Comparison of ENCODE assay signal across 25 cellular contexts in genomic region chr19:35329323-35329722, GRCh38. TPM values are rescaled to one million over a fixed set of nuclear protein-coding genes. Genes with fewer than 3 reads are reported as not detected.
DNase-seq lines count a peak whose midpoint lies in the region; ATAC-seq, FAIRE-seq and TF ChIP-seq lines count a peak whose summit lies in the region.
"Had no signal": no experiment of that assay in that cellular context is flagged by ENCODE, and none has a peak within 500 bp of the region (broad histone marks: within the 10 kb centered on the region; RNA-seq: fewer than 3 reads in every experiment).

No MANE protein-coding gene starts in this region.

- TF ChIP-seq CTCF in activated B cell treated with CpG ODN at 0.5 μM for 24 hours (IDR thresholded peaks at IDR 0.05) = no peak
- no peak for TF ChIP-seq CTCF in stomach (IDR thresholded peaks at IDR 0.05)

- H3K4me1 ChIP-seq in stomach = no peaks in the 10 kb centered on the region
- H3K4me1 ChIP-seq: adrenal gland, foreskin keratinocyte, prostate gland had no signal

- TF ChIP-seq EP300 in stomach (IDR thresholded peaks at IDR 0.05) = no peak

- intact Hi-C loops in activated B cell treated with CpG ODN at 0.5 μM for 24 hours (cut with micrococcal nuclease) = loop anchor here (2.0 to 10.0 kb wide), 3 partner anchors 49 to 385 kb away; partner anchors contain the start of genes FXYD7 and KMT2B
- intact Hi-C loops in stomach (cut with DNase I; ENCODE audit: low total_unique reads) = no loop called here

- H3K4me3 ChIP-seq in stomach = peak overlapping the region in 1 of 4 donors; percentile 5
- H3K4me3 ChIP-seq: adrenal gland, cardiac muscle cell, prostate gland had no signal

- peak overlapping the region; percentile 65 to 81 for H3K4me3 Mint-ChIP-seq in activated T-cell treated with anti-CD3 and anti-CD28 coated beads, Interleukin-2, amount 50 U/mL, for 72 hours
- H3K4me3 Mint-ChIP-seq in activated B cell treated with CpG ODN at 0.5 μM for 24 hours = peak overlapping the region; percentile 90
- H3K4me3 Mint-ChIP-seq in stimulated activated naive CD8-positive, alpha-beta T cell treated with anti-CD3 and anti-CD28 coated beads, Interleukin-15, amount 100 ng/mL, for 72 hours = peak overlapping the region; percentile 32 to 69

- no peak overlapping the region for H3K27ac ChIP-seq in stomach
- H3K27ac ChIP-seq: adrenal gland, cardiac muscle cell, foreskin keratinocyte, prostate gland had no signal

- no peaks in the 10 kb centered on the region for H3K36me3 ChIP-seq in stomach
- H3K36me3 ChIP-seq: adrenal gland, cardiac muscle cell, prostate gland had no signal

- peaks cover 62% of the 10 kb centered on the region for H3K4me1 Mint-ChIP-seq in activated T-cell treated with anti-CD3 and anti-CD28 coated beads, Interleukin-2, amount 50 U/mL, for 72 hours (ENCODE audit: low read depth)
- H3K4me1 Mint-ChIP-seq in activated B cell treated with CpG ODN at 0.5 μM for 24 hours = peaks cover 85% of the 10 kb centered on the region
- H3K4me1 Mint-ChIP-seq in stimulated activated naive CD8-positive, alpha-beta T cell treated with anti-CD3 and anti-CD28 coated beads, Interleukin-15, amount 100 ng/mL, for 72 hours = peaks cover 44% of the 10 kb centered on the region

- in situ Hi-C loops in ACHN (cut with HindIII; ENCODE audit: low pct_ligation_motif_present, low pct_unique_long_range_greater_than_20kb, low sequenced_read_pairs) = no loop called here

- DNase-seq in activated T-cell treated with anti-CD3 and anti-CD28 coated beads, Interleukin-2, amount 50 U/mL, for 72 hours = no peak
- no peak for DNase-seq in activated T-cell treated with anti-CD3 and anti-CD28 coated beads, Interleukin-2, amount 50 U/mL, for 1 hour
- no peak for DNase-seq in activated B cell treated with CpG ODN at 0.5 μM for 24 hours
- no peak for DNase-seq in stimulated activated naive CD8-positive, alpha-beta T cell treated with anti-CD3 and anti-CD28 coated beads, Interleukin-15, amount 100 ng/mL, for 72 hours
- DNase-seq in H54 (ENCODE audit: insufficient read length, low spot score) = no peak
- no peak for DNase-seq in ACHN
- DNase-seq in stomach = no peak
- DNase-seq: activated effector memory CD4-positive, alpha-beta T cell treated with Interleukin-2 at 50 U/mL for 16 hours; adrenal gland; dermis blood vessel endothelial cell; foreskin keratinocyte; hypothalamus; NCI-H2029 treated with DMSO at 0.1 percent for 48 hours; NCI-H510A treated with DMSO at 0.1 percent for 48 hours; SIG-M5; small intestine; stimulated activated CD4-positive, alpha-beta T cell treated with anti-CD3 and anti-CD28 coated beads, Interleukin-4, amount 100 ng/mL, for 4 hours; T-helper 2 cell had no signal

- POLR2A ChIA-PET in activated B cell treated with CpG ODN at 0.5 μM for 24 hours (lab: Charles Lee) = interaction anchor here (1.1 to 17.7 kb wide), 11 partner anchors 8 to 133 kb away, joined by 4 to 645 read pairs (median 7); partner anchors contain the start of genes FFAR1 and USF2

- WGBS in stomach, 5 donors = 65 to 82% (median 78%) methylated on average over 4 of the region's 4 CpGs

- peaks cover 40% of the 10 kb centered on the region for H3K27me3 Mint-ChIP-seq in activated T-cell treated with anti-CD3 and anti-CD28 coated beads, Interleukin-2, amount 50 U/mL, for 72 hours (ENCODE audit: low read depth)
- no peaks in the 10 kb centered on the region for H3K27me3 Mint-ChIP-seq in activated B cell treated with CpG ODN at 0.5 μM for 24 hours
- H3K27me3 Mint-ChIP-seq in stimulated activated naive CD8-positive, alpha-beta T cell treated with anti-CD3 and anti-CD28 coated beads, Interleukin-15, amount 100 ng/mL, for 72 hours = peaks cover 16% of the 10 kb centered on the region

- H3K27me3 ChIP-seq in stomach = peaks cover 0 to 64% (median 13%) of the 10 kb centered on the region in 3 donors
- H3K27me3 ChIP-seq: adrenal gland, cardiac muscle cell had no signal

- H3K36me3 Mint-ChIP-seq in activated T-cell treated with anti-CD3 and anti-CD28 coated beads, Interleukin-2, amount 50 U/mL, for 72 hours (ENCODE audit: insufficient read depth in 2 of 2) = no peaks in the 10 kb centered on the region
- peaks cover 49% of the 10 kb centered on the region for H3K36me3 Mint-ChIP-seq in activated B cell treated with CpG ODN at 0.5 μM for 24 hours (ENCODE audit: low read depth)

- no peak overlapping the region for H3K27ac Mint-ChIP-seq in activated T-cell treated with anti-CD3 and anti-CD28 coated beads, Interleukin-2, amount 50 U/mL, for 72 hours
- H3K27ac Mint-ChIP-seq in activated B cell treated with CpG ODN at 0.5 μM for 24 hours = peak overlapping the region; percentile 94
- H3K27ac Mint-ChIP-seq in stimulated activated naive CD8-positive, alpha-beta T cell treated with anti-CD3 and anti-CD28 coated beads, Interleukin-15, amount 100 ng/mL, for 72 hours = peak overlapping the region in 1 of 2 donors; percentile 90

- no peak for FAIRE-seq in H54 (lab: Jason Lieb, UNC)
- FAIRE-seq: A204.1, keratinocyte, small intestine had no signal

- no peaks in the 10 kb centered on the region for H3K9me3 Mint-ChIP-seq in activated T-cell treated with anti-CD3 and anti-CD28 coated beads, Interleukin-2, amount 50 U/mL, for 72 hours
- H3K9me3 Mint-ChIP-seq in activated B cell treated with CpG ODN at 0.5 μM for 24 hours = no peaks in the 10 kb centered on the region
- H3K9me3 Mint-ChIP-seq in stimulated activated naive CD8-positive, alpha-beta T cell treated with anti-CD3 and anti-CD28 coated beads, Interleukin-15, amount 100 ng/mL, for 72 hours = no peaks in the 10 kb centered on the region

- TF ChIP-seq POLR2A in H54 (IDR thresholded peaks at IDR 0.05; ENCODE audit: low read depth, low read length) (no peak), stomach (IDR thresholded peaks at IDR 0.05) (no peak)

- H3K9me3 ChIP-seq in stomach = no peaks in the 10 kb centered on the region
- H3K9me3 ChIP-seq: adrenal gland, prostate gland had no signal

- CTCF ChIA-PET in activated B cell treated with CpG ODN at 0.5 μM for 24 hours (lab: Charles Lee) = interaction anchor here (1.4 to 2.3 kb wide), 2 partner anchors 18 to 139 kb away, joined by 3 to 6 read pairs; partner anchors contain the start of gene FFAR1

- peak; percentile 8 to 33 for ATAC-seq in activated T-cell treated with anti-CD3 and anti-CD28 coated beads, Interleukin-2, amount 50 U/mL, for 72 hours (replicated peaks in 1 of 2)
- peak; percentile 9 for ATAC-seq in HG02798 (IDR thresholded peaks at IDR 0.05; ENCODE audit: poor library complexity, unreplicated experiment)
- ATAC-seq in activated B cell treated with CpG ODN at 0.5 μM for 24 hours (ENCODE audit: low read depth) = peak; percentile 9
- peak; percentile 17 for ATAC-seq in stimulated activated naive CD8-positive, alpha-beta T cell treated with anti-CD3 and anti-CD28 coated beads, Interleukin-15, amount 100 ng/mL, for 72 hours
- ATAC-seq: foreskin keratinocyte had no signal

RNA-seq across cellular contexts. Expression of gene CD22, which starts 0.3 kb away (rescaled TPM):
- total RNA-seq in activated T-cell treated with anti-CD3 and anti-CD28 coated beads, Interleukin-2, amount 50 U/mL, for 72 hours = 10 to 100 TPM; 39.1 to 44.5 TPM
- total RNA-seq in activated B cell treated with CpG ODN at 0.5 μM for 24 hours (920 and 1,096 TPM in 2 replicates), stomach (1 to 10 TPM in 2 of 5 donors, not detected in 3; 3.1 to 5.7 TPM)
- polyA plus RNA-seq in stomach = 1 to 10 TPM; 2.0 to 5.5 (median 4.0) TPM
- total RNA-seq: foreskin keratinocyte had no signal
- polyA plus RNA-seq: cardiac muscle cell, foreskin keratinocyte, neural cell had no signal

RNA-seq across cellular contexts. Expression of gene FFAR1, which starts 18.4 kb away (rescaled TPM):
- total RNA-seq in activated T-cell treated with anti-CD3 and anti-CD28 coated beads, Interleukin-2, amount 50 U/mL, for 72 hours = 1 to 10 TPM in 1 of 2 donors, under 1 TPM in 1; 0.67 to 1.4 TPM
- total RNA-seq in activated B cell treated with CpG ODN at 0.5 μM for 24 hours (5.1 and 6.0 TPM in 2 replicates), stomach (under 1 TPM in 1 of 5 donors, not detected in 4; 0.18 TPM)
- not detected for polyA plus RNA-seq in stomach
- total RNA-seq: activated CD8-positive, alpha-beta memory T cell treated with anti-CD3 and anti-CD28 coated beads for 36 hours; adrenal gland; cardiac muscle cell; dermis blood vessel endothelial cell; foreskin keratinocyte had no signal
- polyA plus RNA-seq: foreskin keratinocyte, keratinocyte, neural cell had no signal

RNA-seq across cellular contexts. Expression of gene FFAR3, which starts 28.9 kb away (rescaled TPM):
- total RNA-seq in activated T-cell treated with anti-CD3 and anti-CD28 coated beads, Interleukin-2, amount 50 U/mL, for 72 hours = 1 to 10 TPM; 6.6 to 8.8 TPM
- total RNA-seq in activated B cell treated with CpG ODN at 0.5 μM for 24 hours (0.16 TPM in 1 of 2 replicates, not detected in the other), stomach (not detected)
- under 1 TPM in 2 of 3 donors, not detected in 1; 0.30 to 0.56 TPM for polyA plus RNA-seq in stomach
- total RNA-seq: foreskin keratinocyte had no signal
- polyA plus RNA-seq: cardiac muscle cell, foreskin keratinocyte, keratinocyte, neural cell had no signal

RNA-seq across cellular contexts. Expression of gene MAG, which starts 37.4 kb away (rescaled TPM):
- total RNA-seq in activated T-cell treated with anti-CD3 and anti-CD28 coated beads, Interleukin-2, amount 50 U/mL, for 72 hours = under 1 TPM; 0.29 to 0.83 TPM
- total RNA-seq in activated B cell treated with CpG ODN at 0.5 μM for 24 hours (0.22 and 0.31 TPM in 2 replicates), stomach (1 to 10 TPM in 1 of 5 donors, under 1 TPM in 1, not detected in 3; 0.73 to 5.5 TPM)
- under 1 TPM in 1 of 3 donors, not detected in 2; 0.05 TPM for polyA plus RNA-seq in stomach
- total RNA-seq: activated CD8-positive, alpha-beta memory T cell treated with anti-CD3 and anti-CD28 coated beads for 36 hours; dermis blood vessel endothelial cell; foreskin keratinocyte had no signal
- polyA plus RNA-seq: foreskin keratinocyte, keratinocyte, neural cell, small intestine had no signal

RNA-seq across cellular contexts. Expression of gene GPR42, which starts 41.5 kb away (rescaled TPM):
- total RNA-seq in activated T-cell treated with anti-CD3 and anti-CD28 coated beads, Interleukin-2, amount 50 U/mL, for 72 hours = 1 to 10 TPM; 1.1 to 1.9 TPM
- total RNA-seq in activated B cell treated with CpG ODN at 0.5 μM for 24 hours = not detected in 2 replicates
- not detected for total RNA-seq in stomach
- under 1 TPM in 1 of 3 donors, not detected in 2; 0.19 TPM for polyA plus RNA-seq in stomach
- total RNA-seq: activated CD8-positive, alpha-beta memory T cell treated with anti-CD3 and anti-CD28 coated beads for 36 hours; adrenal gland; dermis blood vessel endothelial cell; foreskin keratinocyte; prostate gland had no signal
- polyA plus RNA-seq: adrenal gland, cardiac muscle cell, foreskin keratinocyte, keratinocyte, neural cell had no signal

Comparison
In these comparisons a context has a peak if more than half of its experiments do, and no peak if none do; other contexts are left out.
1. RNA of gene CD22, which starts 0.3 kb away (total RNA-seq): 920 to 1,096 TPM in activated B cell treated with CpG ODN at 0.5 μM for 24 hours; 39.1 to 44.5 TPM in activated T-cell treated with anti-CD3 and anti-CD28 coated beads, Interleukin-2, amount 50 U/mL, for 72 hours and 3.1 to 5.7 TPM in stomach; every median in the first group is over 10 times any median in the second.
2. Peak in every context shown above with its lines, with median percentiles within 50 percentile points of each other: ATAC-seq and H3K4me3 Mint-ChIP-seq.